Comparison of ENCODE assay signal across 34 cellular contexts in the genomic region with DNA sequence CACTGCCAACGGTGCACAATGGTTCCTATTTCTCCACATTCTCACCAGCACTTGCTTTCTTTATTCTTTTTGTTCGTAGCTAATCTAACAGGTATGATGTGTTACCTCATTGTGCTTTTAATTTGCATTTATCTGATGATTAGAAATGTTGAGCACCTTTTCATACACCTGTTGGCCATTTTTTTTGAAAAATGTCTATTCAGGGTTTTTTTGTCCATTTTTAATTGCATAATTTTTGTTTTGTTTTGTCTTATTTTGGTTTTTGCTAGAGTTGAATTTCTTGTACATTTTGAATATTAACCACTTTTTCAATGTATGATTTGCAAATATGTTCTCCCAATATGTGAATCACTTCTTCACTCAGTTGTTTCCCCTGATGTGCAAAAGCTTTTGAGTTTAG.
DNase-seq lines count a peak whose midpoint lies in the region; ATAC-seq, FAIRE-seq and TF ChIP-seq lines count a peak whose summit lies in the region.
"Had no signal": no experiment of that assay in that cellular context is flagged by ENCODE, and none has a peak within 500 bp of the region (broad histone marks: within the 10 kb centered on the region; RNA-seq: fewer than 3 reads in every experiment).

No MANE protein-coding gene starts in this region.

- no peaks in the 10 kb centered on the region for H3K9me3 ChIP-seq in HepG2 (ENCODE audit: low read length)
- H3K9me3 ChIP-seq in right lobe of liver, result no peaks in the 10 kb centered on the region
- H3K9me3 ChIP-seq in IMR-90 (ENCODE audit: control insufficient read depth, insufficient read depth, low read length), result no peaks in the 10 kb centered on the region
- H3K9me3 ChIP-seq in K562 (replicated peaks; ENCODE audit: control insufficient read depth, insufficient read depth, low read depth, low read length), result no peaks in the 10 kb centered on the region; the same call in 1 of the 2 replicates
- H3K9me3 ChIP-seq in tibial nerve, result peaks cover 0 to 4% (median 0%) of the 10 kb centered on the region in 4 donors
- H3K9me3 ChIP-seq: A549; BE2C; BLaER1; BLaER1 treated with 17β-estradiol and CSF1 and Interleukin-3, amounts not matched to agents 10 nM and 100 nM; Caco-2 had no signal

- H3K27ac ChIP-seq in HepG2 (ENCODE audit: extremely low read length, insufficient read depth, low read length) (no peak overlapping the region), right lobe of liver (no peak overlapping the region), IMR-90 (ENCODE audit: insufficient read depth, low read length) (no peak overlapping the region), K562 (ENCODE audit: extremely low read depth, low read depth, low read length) (no peak overlapping the region), tibial nerve (no peak overlapping the region)
- H3K27ac ChIP-seq: 22Rv1; A549; BLaER1; BLaER1 treated with 17β-estradiol and CSF1 and Interleukin-3, amounts not matched to agents 10 nM and 100 nM; C4-2B had no signal

- no peak overlapping the region for H3K18ac ChIP-seq in IMR-90 (ENCODE audit: low read depth, low read length)

- no peak overlapping the region for H2AK9ac ChIP-seq in IMR-90 (replicated peaks; ENCODE audit: low read depth, low read length, poor library complexity)

- H3K4ac ChIP-seq in IMR-90 (ENCODE audit: low read depth, low read length), result no peak overlapping the region

- POLR2A ChIA-PET in HepG2 (lab: Yijun Ruan, JAX) (no interaction called here), IMR-90 (lab: Charles Lee; ENCODE audit: unreplicated experiment) (no interaction called here), K562 (lab: Yijun Ruan, JAX) (no interaction called here)

- H2BK20ac ChIP-seq in IMR-90 (ENCODE audit: low read depth, low read length), result no peak overlapping the region

- no peak overlapping the region for H2BK5ac ChIP-seq in IMR-90 (ENCODE audit: low read depth, low read length, poor library complexity, severe bottlenecking)

- H2AFZ ChIP-seq in HepG2 (ENCODE audit: low read length), result no peak overlapping the region
- no peak overlapping the region for H2AFZ ChIP-seq in IMR-90 (replicated peaks; ENCODE audit: low read length, poor library complexity)
- no peak overlapping the region for H2AFZ ChIP-seq in K562 (ENCODE audit: low read depth, low read length)

- in situ Hi-C loops in HepG2 (cut with HindIII; ENCODE audit: extremely low pct_ligation_motif_present, low pct_unique_long_range_greater_than_20kb), result no loop called here
- in situ Hi-C loops in IMR-90 (cut with MboI; ENCODE audit: low sequenced_read_pairs), result no loop called here
- in situ Hi-C loops in K562 (cut with MboI), result no loop called here

- TF ChIP-seq POLR2A in HepG2 (IDR thresholded peaks at IDR 0.05; ENCODE audit: insufficient read depth in 1 of 2, low read depth in 2 of 2, low read length in 2 of 2), result no peak
- no peak for TF ChIP-seq POLR2A in right lobe of liver (IDR thresholded peaks at IDR 0.05)
- TF ChIP-seq POLR2A in IMR-90 (IDR thresholded peaks at IDR 0.05; ENCODE audit: low read depth, low read length), result no peak
- no peak for TF ChIP-seq POLR2A in K562 (conservative IDR thresholded peaks at IDR 0.05)
- no peak for TF ChIP-seq POLR2A in tibial nerve (IDR thresholded peaks at IDR 0.05)

- no peak for DNase-seq in HepG2 (ENCODE audit: low spot score)
- DNase-seq in right lobe of liver, result no peak
- no peak for DNase-seq in D721Med (ENCODE audit: insufficient read length, low spot score)
- DNase-seq in IMR-90, result no peak
- no peak for DNase-seq in K562 (ENCODE audit: extremely low read depth in 1 of 4, low spot score in 3 of 4)
- DNase-seq in tibial nerve (ENCODE audit: low spot score in 2 of 2), result no peak
- DNase-seq: 8988T; ACHN; AML-193; BE2C; C1 segment of cervical spinal cord; Caco-2; Calu3; CD4-positive, alpha-beta memory T cell; CD4-positive, alpha-beta T cell; CD4-positive, CD25-positive, alpha-beta regulatory T cell; CD8-positive, alpha-beta memory T cell; CD8-positive, alpha-beta T cell; COR-L47; DMS 273 treated with DMSO at 0.1 percent for 48 hours; DMS153; DMS53; DMS79; DMS79 treated with DMSO at 0.1 percent for 48 hours; DND-41; EL had no signal

- intact Hi-C loops in HepG2 (cut with micrococcal nuclease; ENCODE audit: unreplicated experiment), result no loop called here
- intact Hi-C loops in right lobe of liver (cut with DNase I), result no loop called here
- intact Hi-C loops in IMR-90 (cut with micrococcal nuclease), result no loop called here
- intact Hi-C loops in K562 (cut with micrococcal nuclease), result no loop called here

- H3K27me3 ChIP-seq in HepG2 (ENCODE audit: control insufficient read depth in 1 of 2, insufficient read depth in 2 of 2, low read length in 2 of 2) (no peaks in the 10 kb centered on the region), right lobe of liver (no peaks in the 10 kb centered on the region), IMR-90 (ENCODE audit: control insufficient read depth, insufficient read depth, low read length) (no peaks in the 10 kb centered on the region), K562 (ENCODE audit: control insufficient read depth in 2 of 2, insufficient read depth in 2 of 2, low read length in 2 of 2) (no peaks in the 10 kb centered on the region), tibial nerve (no peaks in the 10 kb centered on the region)
- H3K27me3 ChIP-seq: BE2C; BLaER1; BLaER1 treated with 17β-estradiol and CSF1 and Interleukin-3, amounts not matched to agents 10 nM and 100 nM had no signal

- ATAC-seq in HepG2 (no peak), right lobe of liver (no peak), IMR-90 (ENCODE audit: low read depth) (no peak), K562 (no peak), SK-N-SH treated with all-trans-retinoic acid at 6 μM for 48 hours (no peak), HG02571 (IDR thresholded peaks at IDR 0.05; ENCODE audit: unreplicated experiment) (no peak)
- ATAC-seq: A549; CD8-positive, alpha-beta T cell had no signal

- CTCF ChIA-PET in HepG2 (lab: Yijun Ruan, JAX; ENCODE audit: low intra/inter-chr PET ratio, low total read pairs) (no interaction called here), IMR-90 (lab: Yijun Ruan, JAX) (no interaction called here), K562 (lab: Yijun Ruan, JAX; ENCODE audit: low intra/inter-chr PET ratio) (no interaction called here)

- H3K4me2 ChIP-seq in HepG2 (ENCODE audit: low read depth, low read length), result no peak overlapping the region
- no peak overlapping the region for H3K4me2 ChIP-seq in IMR-90 (ENCODE audit: low read depth, low read length)
- H3K4me2 ChIP-seq in K562 (ENCODE audit: insufficient read depth, low read length), result no peak overlapping the region
- H3K4me2 ChIP-seq: A549; BLaER1; BLaER1 treated with 17β-estradiol and CSF1 and Interleukin-3, amounts not matched to agents 10 nM and 100 nM had no signal

- TF ChIP-seq RAD21 in HepG2 (CRISPR knock-in tag; IDR thresholded peaks at IDR 0.05) (no peak), IMR-90 (IDR thresholded peaks at IDR 0.05; ENCODE audit: low read length) (no peak), K562 (CRISPR knock-in tag; conservative IDR thresholded peaks at IDR 0.05 in 1 of 2, IDR thresholded peaks at IDR 0.05 in 1 of 2) (no peak)

- H3K23ac ChIP-seq in IMR-90 (ENCODE audit: low read depth, low read length), result no peak overlapping the region

- H3K56ac ChIP-seq in IMR-90 (ENCODE audit: extremely low read depth, insufficient read depth, low read length), result no peak overlapping the region

- H3K9ac ChIP-seq in HepG2 (ENCODE audit: insufficient read depth, low read depth, low read length) (no peak overlapping the region), IMR-90 (ENCODE audit: low read depth, low read length) (no peak overlapping the region), K562 (ENCODE audit: insufficient read depth in 1 of 2, low read depth in 2 of 2, low read length in 2 of 2) (no peak overlapping the region)
- H3K9ac ChIP-seq: BLaER1; BLaER1 treated with 17β-estradiol and CSF1 and Interleukin-3, amounts not matched to agents 10 nM and 100 nM had no signal

- no peak overlapping the region for H2AK5ac ChIP-seq in IMR-90 (ENCODE audit: low read depth, low read length)

- H4K5ac ChIP-seq in IMR-90 (ENCODE audit: low read depth, low read length), result no peak overlapping the region

- no peak overlapping the region for H3K14ac ChIP-seq in IMR-90 (replicated peaks; ENCODE audit: low read depth, low read length)

- H3K79me2 ChIP-seq in HepG2 (ENCODE audit: insufficient read depth, low read length), result no peaks in the 10 kb centered on the region
- no peaks in the 10 kb centered on the region for H3K79me2 ChIP-seq in K562 (ENCODE audit: control insufficient read depth, insufficient read depth, low read length)

- H3K79me1 ChIP-seq in IMR-90 (ENCODE audit: low read depth in 1 of 2, low read length in 2 of 2), result no peaks in the 10 kb centered on the region

- H2BK15ac ChIP-seq in IMR-90 (ENCODE audit: low read depth, low read length), result no peak overlapping the region

- BruUV-seq in HepG2 (replicated peaks; lab: Mats Ljungman, UMichigan), result no TSS peak
- BruUV-seq in IMR-90 (replicated peaks; lab: Mats Ljungman, UMichigan), result no TSS peak
- BruUV-seq in K562 (replicated peaks; lab: Mats Ljungman, UMichigan), result no TSS peak

- no peak overlapping the region for H4K8ac ChIP-seq in IMR-90 (ENCODE audit: low read depth in 2 of 2, low read length in 2 of 2)

- H4K20me1 ChIP-seq in HepG2 (ENCODE audit: insufficient read depth, low read length) (no peaks in the 10 kb centered on the region; the same call in 1 of the 2 replicates), IMR-90 (ENCODE audit: insufficient read depth, low read length) (no peaks in the 10 kb centered on the region), K562 (replicated peaks; ENCODE audit: control insufficient read depth, insufficient read depth, low read length) (no peaks in the 10 kb centered on the region)
- H4K20me1 ChIP-seq: BLaER1; BLaER1 treated with 17β-estradiol and CSF1 and Interleukin-3, amounts not matched to agents 10 nM and 100 nM had no signal

- TF ChIP-seq CTCF in HepG2 (CRISPR knock-in tag; IDR thresholded peaks at IDR 0.05) (no peak), right lobe of liver (IDR thresholded peaks at IDR 0.05) (no peak), D721Med (IDR thresholded peaks at IDR 0.05; ENCODE audit: insufficient read depth, missing control alignments) (no peak), IMR-90 (conservative IDR thresholded peaks at IDR 0.05; ENCODE audit: low read depth, low read length) (no peak), K562 (IDR thresholded peaks at IDR 0.05 in 2 of 3, conservative IDR thresholded peaks at IDR 0.05 in 1 of 3; ENCODE audit: insufficient read depth in 2 of 3, low read depth in 1 of 3, low read length in 3 of 3) (no peak), tibial nerve (IDR thresholded peaks at IDR 0.05) (no peak)

- FAIRE-seq in HepG2 (lab: Jason Lieb, UNC) (no peak), D721Med (lab: Jason Lieb, UNC) (peak; percentile 60), K562 (lab: Jason Lieb, UNC) (no peak)
- FAIRE-seq: A204.1, A549 had no signal

- TF ChIP-seq EP300 in HepG2 (IDR thresholded peaks at IDR 0.05; ENCODE audit: low read depth in 2 of 2, low read length in 2 of 2) (no peak), HepG2 (CRISPR knock-in tag; IDR thresholded peaks at IDR 0.05; ENCODE audit: borderline replicate concordance) (no peak), K562 (IDR thresholded peaks at IDR 0.05; ENCODE audit: low read length) (no peak), tibial nerve (IDR thresholded peaks at IDR 0.05) (no peak)

- H4K91ac ChIP-seq in IMR-90 (ENCODE audit: insufficient read depth, low read depth, low read length), result no peak overlapping the region

- H3K9me1 ChIP-seq in IMR-90 (ENCODE audit: insufficient read depth, low read length), result no peaks in the 10 kb centered on the region
- no peaks in the 10 kb centered on the region for H3K9me1 ChIP-seq in K562 (ENCODE audit: control insufficient read depth, insufficient read depth, low read length)

- no peak overlapping the region for H3K4me3 ChIP-seq in HepG2 (replicated peaks in 1 of 3; ENCODE audit: insufficient read depth in 1 of 3, low read depth in 2 of 3, low read length in 3 of 3)
- no peak overlapping the region for H3K4me3 ChIP-seq in right lobe of liver
- H3K4me3 ChIP-seq in IMR-90 (ENCODE audit: insufficient read depth, low read depth, low read length), result no peak overlapping the region
- no peak overlapping the region for H3K4me3 ChIP-seq in K562
- no peak overlapping the region for H3K4me3 ChIP-seq in tibial nerve
- H3K4me3 ChIP-seq: A549; BLaER1; BLaER1 treated with 17β-estradiol and CSF1 and Interleukin-3, amounts not matched to agents 10 nM and 100 nM had no signal

- H2BK120ac ChIP-seq in IMR-90 (ENCODE audit: low read depth, low read length), result no peak overlapping the region

- WGBS in HepG2 (ENCODE audit: low lambda C conversion rate), result 3% methylated on average over 2 of the region's 2 CpGs
- WGBS in right lobe of liver (ENCODE audit: insufficient coverage, low coverage, low lambda C conversion rate, missing lambda C conversion rate), result 71% methylated on average over 2 of the region's 2 CpGs
- no CpG with 5 or more reads among the region's 2 CpGs for WGBS in IMR-90 (ENCODE audit: extremely low coverage in 2 of 2, insufficient read length in 1 of 2), 2 experiments
- 0% methylated on average over 2 of the region's 2 CpGs for WGBS in K562 (ENCODE audit: insufficient coverage, low coverage, missing lambda C conversion rate)
- 88 to 91% methylated on average over 2 of the region's 2 CpGs for WGBS in tibial nerve, 2 donors

- no peaks in the 10 kb centered on the region for H3K36me3 ChIP-seq in HepG2 (replicated peaks in 1 of 2; ENCODE audit: control insufficient read depth in 1 of 2, insufficient read depth in 2 of 2, low read length in 2 of 2)
- no peaks in the 10 kb centered on the region for H3K36me3 ChIP-seq in right lobe of liver
- no peaks in the 10 kb centered on the region for H3K36me3 ChIP-seq in IMR-90 (ENCODE audit: control insufficient read depth, insufficient read depth, low read length)
- no peaks in the 10 kb centered on the region for H3K36me3 ChIP-seq in K562 (ENCODE audit: control insufficient read depth, insufficient read depth, low read length)
- no peaks in the 10 kb centered on the region for H3K36me3 ChIP-seq in tibial nerve
- H3K36me3 ChIP-seq: BE2C; BLaER1; BLaER1 treated with 17β-estradiol and CSF1 and Interleukin-3, amounts not matched to agents 10 nM and 100 nM had no signal

- H3K4me1 ChIP-seq in HepG2 (ENCODE audit: insufficient read depth, low read length), result no peaks in the 10 kb centered on the region
- no peaks in the 10 kb centered on the region for H3K4me1 ChIP-seq in right lobe of liver
- no peaks in the 10 kb centered on the region for H3K4me1 ChIP-seq in IMR-90 (ENCODE audit: control insufficient read depth, insufficient read depth, low read length)
- H3K4me1 ChIP-seq in K562 (replicated peaks in 1 of 2; ENCODE audit: control insufficient read depth in 2 of 2, insufficient read depth in 2 of 2, low read length in 2 of 2), result no peaks in the 10 kb centered on the region
- H3K4me1 ChIP-seq in tibial nerve, result no peaks in the 10 kb centered on the region
- H3K4me1 ChIP-seq: A549, BE2C, BLaER1, Caco-2 had no signal

- dilution Hi-C loops in IMR-90 (cut with HindIII; ENCODE audit: low sequenced_read_pairs, unreplicated experiment), result no loop called here

Comparison
In these comparisons a context has a peak if more than half of its experiments do, and no peak if none do; other contexts are left out.
1. Of the 241 proteins assayed by ChIP-seq in both HepG2 and K562: peak only in HepG2: MAFF; only in K562: none; in both: none; in neither: 239; mixed calls (peak in some experiments, not most) for 1.